1 cellular context compared by ENCODE assay signal in genomic region chr5:181168595-181169118, GRCh38.
TF ChIP-seq lines count a peak whose summit lies in the region.

No MANE protein-coding gene starts in this region.

TF ChIP-seq in GM12878, 131 proteins besides CTCF, POLR2A, EP300 and RAD21:
- TF ChIP-seq CEBPB (IDR thresholded peaks at IDR 0.05; ENCODE audit: borderline replicate concordance in 1 of 2, low read depth in 2 of 2, low read length in 2 of 2) = no peak
- TF ChIP-seq ATF7 (IDR thresholded peaks at IDR 0.05; ENCODE audit: low read depth) = peak; percentile 28; the same call in 1 of the 2 replicates
- TF ChIP-seq RBBP5 (conservative IDR thresholded peaks at IDR 0.05) = no peak
- no peak for TF ChIP-seq BCLAF1 (IDR thresholded peaks at IDR 0.05)
- no peak for TF ChIP-seq MYB (IDR thresholded peaks at IDR 0.05; ENCODE audit: borderline replicate concordance, low read depth, low read length)
- TF ChIP-seq ZSCAN29 (IDR thresholded peaks at IDR 0.05) = no peak
- TF ChIP-seq ESRRA (IDR thresholded peaks at IDR 0.05; ENCODE audit: low read length) = no peak
